Comparison of ENCODE assay signal across 1 cellular context in the genomic region with DNA sequence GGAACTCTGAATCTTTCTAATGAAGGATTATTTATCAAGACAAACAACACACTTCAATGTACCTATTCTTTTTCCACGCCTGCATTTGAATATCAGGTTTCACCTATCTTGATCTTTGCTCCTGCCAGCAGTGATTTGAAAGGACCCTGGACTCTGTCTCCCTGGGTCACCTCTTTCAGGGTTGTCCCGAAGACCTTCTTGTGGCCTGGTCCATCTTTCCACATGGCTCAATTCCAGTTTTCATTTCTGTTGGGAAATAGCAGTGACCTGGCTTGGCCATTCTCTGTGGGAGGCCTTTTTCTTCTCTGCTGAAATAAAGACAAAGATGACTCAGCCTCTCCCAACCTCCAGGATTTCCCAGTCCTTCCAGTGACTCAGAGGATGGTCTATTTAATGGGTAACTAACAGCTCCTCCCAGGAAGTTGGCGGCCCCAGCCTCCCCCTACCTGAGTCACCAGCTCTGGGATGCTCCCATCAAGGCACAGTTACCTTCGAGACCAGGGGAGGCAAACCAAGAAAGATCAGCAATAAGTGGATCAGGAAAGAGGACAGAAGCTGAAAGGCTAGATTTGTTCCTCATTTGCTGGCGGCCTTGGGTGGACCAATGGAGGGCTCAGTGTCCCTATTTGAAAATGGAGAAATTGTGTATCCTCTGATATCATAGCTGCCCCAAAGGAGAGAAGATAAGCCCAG.
A peak's percentile ranks its signal among the peaks of the same experiment; 100 is the strongest.
TF ChIP-seq lines count a peak whose summit lies in the region.

No MANE protein-coding gene starts in this region.

TF ChIP-seq in HepG2, 621 proteins besides CTCF, POLR2A, EP300 and RAD21 (continued from another document and continues in another):
- TF ChIP-seq, protein P1, sequence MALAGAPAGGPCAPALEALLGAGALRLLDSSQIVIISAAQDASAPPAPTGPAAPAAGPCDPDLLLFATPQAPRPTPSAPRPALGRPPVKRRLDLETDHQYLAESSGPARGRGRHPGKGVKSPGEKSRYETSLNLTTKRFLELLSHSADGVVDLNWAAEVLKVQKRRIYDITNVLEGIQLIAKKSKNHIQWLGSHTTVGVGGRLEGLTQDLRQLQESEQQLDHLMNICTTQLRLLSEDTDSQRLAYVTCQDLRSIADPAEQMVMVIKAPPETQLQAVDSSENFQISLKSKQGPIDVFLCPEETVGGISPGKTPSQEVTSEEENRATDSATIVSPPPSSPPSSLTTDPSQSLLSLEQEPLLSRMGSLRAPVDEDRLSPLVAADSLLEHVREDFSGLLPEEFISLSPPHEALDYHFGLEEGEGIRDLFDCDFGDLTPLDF (CRISPR knock-in tag; IDR thresholded peaks at IDR 0.05): no peak
- TF ChIP-seq MAZ (IDR thresholded peaks at IDR 0.05; ENCODE audit: borderline replicate concordance, low read depth, low read length) (peak; percentile 54), MAZ (CRISPR knock-in tag; IDR thresholded peaks at IDR 0.05; ENCODE audit: low read depth) (peak; percentile 40; the same call in 1 of the 2 replicates), FOXK1 (CRISPR knock-in tag; IDR thresholded peaks at IDR 0.05; ENCODE audit: borderline replicate concordance, low read depth) (peak; percentile 82; the same call in 1 of the 2 replicates), GABPB1 (CRISPR knock-in tag; IDR thresholded peaks at IDR 0.05) (peak; percentile 66), TEAD3 (CRISPR knock-in tag; optimal IDR thresholded peaks at IDR 0.05; ENCODE audit: borderline replicate concordance) (peak; percentile 58), HDAC1 (CRISPR knock-in tag; IDR thresholded peaks at IDR 0.05) (peak; percentile 95), ZMYM4 (CRISPR knock-in tag; IDR thresholded peaks at IDR 0.05) (no peak), ZNF264 (CRISPR knock-in tag; IDR thresholded peaks at IDR 0.05) (peak; percentile 55; the same call in 1 of the 2 replicates), ZNF350 (CRISPR knock-in tag; IDR thresholded peaks at IDR 0.05; ENCODE audit: borderline replicate concordance, low read depth) (peak; percentile 77; the same call in 1 of the 2 replicates), HMG20B (CRISPR knock-in tag; conservative IDR thresholded peaks at IDR 0.05) (peak; percentile 99), TARDBP (CRISPR knock-in tag; IDR thresholded peaks at IDR 0.05) (peak; percentile 87), SPEN (CRISPR knock-in tag; IDR thresholded peaks at IDR 0.05; ENCODE audit: low read depth) (peak; percentile 58), TAF1 (CRISPR knock-in tag; IDR thresholded peaks at IDR 0.05) (0 out of 2 replicates have a peak, but pooled peaks have one; percentile 11), ZNF777 (CRISPR knock-in tag; IDR thresholded peaks at IDR 0.05) (no peak), ZNF644 (CRISPR knock-in tag; IDR thresholded peaks at IDR 0.05; ENCODE audit: low read depth) (peak; percentile 93), TBL1XR1 (IDR thresholded peaks at IDR 0.05; ENCODE audit: borderline replicate concordance, low read length, partially characterized antibody) (peak; percentile 39), ATF7-NPFF (CRISPR knock-in tag; IDR thresholded peaks at IDR 0.05; ENCODE audit: low read depth) (peak; percentile 68; the same call in 1 of the 2 replicates), CEBPG (CRISPR knock-in tag; IDR thresholded peaks at IDR 0.05) (peak; percentile 86), PTBP1 (IDR thresholded peaks at IDR 0.05; ENCODE audit: low read depth, low read length, poor library complexity, severe bottlenecking) (no peak), PHF21A (CRISPR knock-in tag; IDR thresholded peaks at IDR 0.05) (peak; percentile 100), SNAPC2 (CRISPR knock-in tag; IDR thresholded peaks at IDR 0.05) (peak; percentile 78; the same call in 1 of the 2 replicates), ZSCAN9 (CRISPR knock-in tag; IDR thresholded peaks at IDR 0.05; ENCODE audit: borderline replicate concordance) (peak; percentile 83), ZNF260 (CRISPR knock-in tag; IDR thresholded peaks at IDR 0.05; ENCODE audit: borderline replicate concordance, low read depth) (no peak), RORA (CRISPR knock-in tag; IDR thresholded peaks at IDR 0.05) (no peak), CBX5 (CRISPR knock-in tag; IDR thresholded peaks at IDR 0.05; ENCODE audit: borderline replicate concordance) (peak; percentile 88), AHR (CRISPR knock-in tag; IDR thresholded peaks at IDR 0.05) (peak; percentile 74; the same call in 1 of the 2 replicates), HOXA3 (CRISPR knock-in tag; IDR thresholded peaks at IDR 0.05) (peak; percentile 69), CEBPB (IDR thresholded peaks at IDR 0.05; ENCODE audit: borderline replicate concordance, low read depth, low read length) (peak; percentile 96), ZNF460 (CRISPR knock-in tag; IDR thresholded peaks at IDR 0.05; ENCODE audit: borderline replicate concordance) (peak; percentile 77; the same call in 1 of the 2 replicates), ZNF878 (CRISPR knock-in tag; IDR thresholded peaks at IDR 0.05) (peak; percentile 87; the same call in 1 of the 2 replicates), RNF2 (conservative IDR thresholded peaks at IDR 0.05; ENCODE audit: low read depth) (no peak), ZNF766 (CRISPR knock-in tag; IDR thresholded peaks at IDR 0.05; ENCODE audit: borderline replicate concordance) (0 out of 2 replicates have a peak, but pooled peaks have one; percentile 8), NAIF1 (CRISPR knock-in tag; IDR thresholded peaks at IDR 0.05; ENCODE audit: borderline replicate concordance) (no peak), NCOR1 (IDR thresholded peaks at IDR 0.05; ENCODE audit: borderline replicate concordance, low read length) (peak; percentile 97), PAWR (CRISPR knock-in tag; IDR thresholded peaks at IDR 0.05; ENCODE audit: borderline replicate concordance) (no peak), RELA (CRISPR knock-in tag; IDR thresholded peaks at IDR 0.05) (no peak), MIXL1 (CRISPR knock-in tag; IDR thresholded peaks at IDR 0.05) (no peak; the same call in 1 of the 2 replicates)
- TF ChIP-seq, protein P2, sequence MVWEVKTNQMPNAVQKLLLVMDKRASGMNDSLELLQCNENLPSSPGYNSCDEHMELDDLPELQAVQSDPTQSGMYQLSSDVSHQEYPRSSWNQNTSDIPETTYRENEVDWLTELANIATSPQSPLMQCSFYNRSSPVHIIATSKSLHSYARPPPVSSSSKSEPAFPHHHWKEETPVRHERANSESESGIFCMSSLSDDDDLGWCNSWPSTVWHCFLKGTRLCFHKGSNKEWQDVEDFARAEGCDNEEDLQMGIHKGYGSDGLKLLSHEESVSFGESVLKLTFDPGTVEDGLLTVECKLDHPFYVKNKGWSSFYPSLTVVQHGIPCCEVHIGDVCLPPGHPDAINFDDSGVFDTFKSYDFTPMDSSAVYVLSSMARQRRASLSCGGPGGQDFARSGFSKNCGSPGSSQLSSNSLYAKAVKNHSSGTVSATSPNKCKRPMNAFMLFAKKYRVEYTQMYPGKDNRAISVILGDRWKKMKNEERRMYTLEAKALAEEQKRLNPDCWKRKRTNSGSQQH (CRISPR knock-in tag; IDR thresholded peaks at IDR 0.05; ENCODE audit: low read depth): peak; percentile 67; the same call in 1 of the 2 replicates
- TF ChIP-seq, protein P3, sequence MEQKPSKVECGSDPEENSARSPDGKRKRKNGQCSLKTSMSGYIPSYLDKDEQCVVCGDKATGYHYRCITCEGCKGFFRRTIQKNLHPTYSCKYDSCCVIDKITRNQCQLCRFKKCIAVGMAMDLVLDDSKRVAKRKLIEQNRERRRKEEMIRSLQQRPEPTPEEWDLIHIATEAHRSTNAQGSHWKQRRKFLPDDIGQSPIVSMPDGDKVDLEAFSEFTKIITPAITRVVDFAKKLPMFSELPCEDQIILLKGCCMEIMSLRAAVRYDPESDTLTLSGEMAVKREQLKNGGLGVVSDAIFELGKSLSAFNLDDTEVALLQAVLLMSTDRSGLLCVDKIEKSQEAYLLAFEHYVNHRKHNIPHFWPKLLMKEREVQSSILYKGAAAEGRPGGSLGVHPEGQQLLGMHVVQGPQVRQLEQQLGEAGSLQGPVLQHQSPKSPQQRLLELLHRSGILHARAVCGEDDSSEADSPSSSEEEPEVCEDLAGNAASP (CRISPR knock-in tag; IDR thresholded peaks at IDR 0.05; ENCODE audit: borderline replicate concordance): peak; percentile 95; the same call in 1 of the 2 replicates
- TF ChIP-seq, protein P4, sequence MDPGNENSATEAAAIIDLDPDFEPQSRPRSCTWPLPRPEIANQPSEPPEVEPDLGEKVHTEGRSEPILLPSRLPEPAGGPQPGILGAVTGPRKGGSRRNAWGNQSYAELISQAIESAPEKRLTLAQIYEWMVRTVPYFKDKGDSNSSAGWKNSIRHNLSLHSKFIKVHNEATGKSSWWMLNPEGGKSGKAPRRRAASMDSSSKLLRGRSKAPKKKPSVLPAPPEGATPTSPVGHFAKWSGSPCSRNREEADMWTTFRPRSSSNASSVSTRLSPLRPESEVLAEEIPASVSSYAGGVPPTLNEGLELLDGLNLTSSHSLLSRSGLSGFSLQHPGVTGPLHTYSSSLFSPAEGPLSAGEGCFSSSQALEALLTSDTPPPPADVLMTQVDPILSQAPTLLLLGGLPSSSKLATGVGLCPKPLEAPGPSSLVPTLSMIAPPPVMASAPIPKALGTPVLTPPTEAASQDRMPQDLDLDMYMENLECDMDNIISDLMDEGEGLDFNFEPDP (CRISPR knock-in tag; conservative IDR thresholded peaks at IDR 0.05): no peak
- TF ChIP-seq, protein P5, sequence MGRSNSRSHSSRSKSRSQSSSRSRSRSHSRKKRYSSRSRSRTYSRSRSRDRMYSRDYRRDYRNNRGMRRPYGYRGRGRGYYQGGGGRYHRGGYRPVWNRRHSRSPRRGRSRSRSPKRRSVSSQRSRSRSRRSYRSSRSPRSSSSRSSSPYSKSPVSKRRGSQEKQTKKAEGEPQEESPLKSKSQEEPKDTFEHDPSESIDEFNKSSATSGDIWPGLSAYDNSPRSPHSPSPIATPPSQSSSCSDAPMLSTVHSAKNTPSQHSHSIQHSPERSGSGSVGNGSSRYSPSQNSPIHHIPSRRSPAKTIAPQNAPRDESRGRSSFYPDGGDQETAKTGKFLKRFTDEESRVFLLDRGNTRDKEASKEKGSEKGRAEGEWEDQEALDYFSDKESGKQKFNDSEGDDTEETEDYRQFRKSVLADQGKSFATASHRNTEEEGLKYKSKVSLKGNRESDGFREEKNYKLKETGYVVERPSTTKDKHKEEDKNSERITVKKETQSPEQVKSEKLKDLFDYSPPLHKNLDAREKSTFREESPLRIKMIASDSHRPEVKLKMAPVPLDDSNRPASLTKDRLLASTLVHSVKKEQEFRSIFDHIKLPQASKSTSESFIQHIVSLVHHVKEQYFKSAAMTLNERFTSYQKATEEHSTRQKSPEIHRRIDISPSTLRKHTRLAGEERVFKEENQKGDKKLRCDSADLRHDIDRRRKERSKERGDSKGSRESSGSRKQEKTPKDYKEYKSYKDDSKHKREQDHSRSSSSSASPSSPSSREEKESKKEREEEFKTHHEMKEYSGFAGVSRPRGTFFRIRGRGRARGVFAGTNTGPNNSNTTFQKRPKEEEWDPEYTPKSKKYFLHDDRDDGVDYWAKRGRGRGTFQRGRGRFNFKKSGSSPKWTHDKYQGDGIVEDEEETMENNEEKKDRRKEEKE (IDR thresholded peaks at IDR 0.05): no peak
- TF ChIP-seq, protein P6, sequence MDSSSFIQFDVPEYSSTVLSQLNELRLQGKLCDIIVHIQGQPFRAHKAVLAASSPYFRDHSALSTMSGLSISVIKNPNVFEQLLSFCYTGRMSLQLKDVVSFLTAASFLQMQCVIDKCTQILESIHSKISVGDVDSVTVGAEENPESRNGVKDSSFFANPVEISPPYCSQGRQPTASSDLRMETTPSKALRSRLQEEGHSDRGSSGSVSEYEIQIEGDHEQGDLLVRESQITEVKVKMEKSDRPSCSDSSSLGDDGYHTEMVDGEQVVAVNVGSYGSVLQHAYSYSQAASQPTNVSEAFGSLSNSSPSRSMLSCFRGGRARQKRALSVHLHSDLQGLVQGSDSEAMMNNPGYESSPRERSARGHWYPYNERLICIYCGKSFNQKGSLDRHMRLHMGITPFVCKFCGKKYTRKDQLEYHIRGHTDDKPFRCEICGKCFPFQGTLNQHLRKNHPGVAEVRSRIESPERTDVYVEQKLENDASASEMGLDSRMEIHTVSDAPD (CRISPR knock-in tag; IDR thresholded peaks at IDR 0.05): 0 out of 2 replicates have a peak, but pooled peaks have one; percentile 68
- TF ChIP-seq, protein P7, sequence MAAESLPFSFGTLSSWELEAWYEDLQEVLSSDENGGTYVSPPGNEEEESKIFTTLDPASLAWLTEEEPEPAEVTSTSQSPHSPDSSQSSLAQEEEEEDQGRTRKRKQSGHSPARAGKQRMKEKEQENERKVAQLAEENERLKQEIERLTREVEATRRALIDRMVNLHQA (CRISPR knock-in tag; IDR thresholded peaks at IDR 0.05): no peak
- TF ChIP-seq, protein P8, sequence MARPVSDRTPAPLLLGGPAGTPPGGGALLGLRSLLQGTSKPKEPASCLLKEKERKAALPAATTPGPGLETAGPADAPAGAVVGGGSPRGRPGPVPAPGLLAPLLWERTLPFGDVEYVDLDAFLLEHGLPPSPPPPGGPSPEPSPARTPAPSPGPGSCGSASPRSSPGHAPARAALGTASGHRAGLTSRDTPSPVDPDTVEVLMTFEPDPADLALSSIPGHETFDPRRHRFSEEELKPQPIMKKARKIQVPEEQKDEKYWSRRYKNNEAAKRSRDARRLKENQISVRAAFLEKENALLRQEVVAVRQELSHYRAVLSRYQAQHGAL (CRISPR knock-in tag; IDR thresholded peaks at IDR 0.05; ENCODE audit: not compliant biosample characterization): no peak
- TF ChIP-seq, protein P9, sequence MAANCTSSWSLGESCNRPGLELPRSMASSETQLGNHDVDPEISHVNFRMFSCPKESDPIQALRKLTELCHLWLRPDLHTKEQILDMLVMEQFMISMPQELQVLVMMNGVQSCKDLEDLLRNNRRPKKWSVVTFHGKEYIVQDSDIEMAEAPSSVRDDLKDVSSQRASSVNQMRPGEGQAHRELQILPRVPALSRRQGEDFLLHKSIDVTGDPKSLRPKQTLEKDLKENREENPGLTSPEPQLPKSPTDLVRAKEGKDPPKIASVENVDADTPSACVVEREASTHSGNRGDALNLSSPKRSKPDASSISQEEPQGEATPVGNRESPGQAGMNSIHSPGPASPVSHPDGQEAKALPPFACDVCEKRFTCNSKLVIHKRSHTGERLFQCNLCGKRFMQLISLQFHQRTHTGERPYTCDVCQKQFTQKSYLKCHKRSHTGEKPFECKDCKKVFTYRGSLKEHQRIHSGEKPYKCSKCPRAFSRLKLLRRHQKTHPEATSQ (CRISPR knock-in tag; IDR thresholded peaks at IDR 0.05; ENCODE audit: borderline replicate concordance): peak; percentile 96
